23 cellular contexts compared by ENCODE assay signal in the genomic region with DNA sequence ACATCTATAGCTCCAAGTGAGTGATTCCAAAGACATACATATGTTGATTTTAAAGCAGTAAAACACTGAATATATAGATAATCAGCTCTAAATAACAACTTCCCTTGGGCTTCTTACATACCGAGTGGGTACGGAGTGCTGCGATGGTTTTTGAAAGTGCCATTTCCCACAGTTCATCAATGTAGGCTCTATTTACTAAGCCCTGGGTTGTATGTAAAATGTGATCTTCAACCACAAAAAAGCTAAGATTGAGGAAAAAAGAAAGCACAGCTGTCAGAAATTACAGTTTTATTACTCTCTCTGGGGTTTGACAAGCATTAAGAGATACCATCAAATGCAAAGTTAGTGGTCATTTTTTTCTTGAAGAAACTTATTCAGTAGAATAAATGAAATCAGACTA.
"Had no signal": no experiment of that assay in that cellular context is flagged by ENCODE, and none has a peak within 500 bp of the region (broad histone marks: within the 10 kb centered on the region; RNA-seq: fewer than 3 reads in every experiment).

No MANE protein-coding gene starts in this region.

- H3K27me3 Mint-ChIP-seq: dendritic cell treated with granulocyte-macrophage colony-stimulating factor and Interleukin-4, amounts not matched to agents 40 ng/mL and 50 ng/mL, for 4 days; effector memory CD8-positive, alpha-beta T cell had no signal

- H3K4me3 ChIP-seq: colonic mucosa, esophagus squamous epithelium, gastrocnemius medialis, heart right ventricle, left lung, lower lobe of right lung had no signal

- H3K9me3 Mint-ChIP-seq: dendritic cell treated with granulocyte-macrophage colony-stimulating factor and Interleukin-4, amounts not matched to agents 40 ng/mL and 50 ng/mL, for 4 days; effector memory CD8-positive, alpha-beta T cell; endodermal cell had no signal

- ATAC-seq: effector memory CD8-positive, alpha-beta T cell; esophagus mucosa; gastrocnemius medialis; heart right ventricle; left cardiac atrium; left lung; left ventricle myocardium superior; lower lobe of right lung had no signal

- H3K36me3 ChIP-seq: colonic mucosa, gastrocnemius medialis, left lung had no signal

- H3K27ac Mint-ChIP-seq: dendritic cell treated with granulocyte-macrophage colony-stimulating factor and Interleukin-4, amounts not matched to agents 40 ng/mL and 50 ng/mL, for 4 days; effector memory CD8-positive, alpha-beta T cell; endodermal cell had no signal

- H3K4me1 Mint-ChIP-seq: endodermal cell had no signal

- H3K9me3 ChIP-seq: colonic mucosa, esophagus squamous epithelium, gastrocnemius medialis, heart right ventricle, left lung, lower lobe of right lung had no signal

- H3K27me3 ChIP-seq: colonic mucosa, esophagus squamous epithelium, gastrocnemius medialis, heart right ventricle, left lung had no signal

- H3K4me3 Mint-ChIP-seq: dendritic cell treated with granulocyte-macrophage colony-stimulating factor and Interleukin-4, amounts not matched to agents 40 ng/mL and 50 ng/mL, for 4 days; effector memory CD8-positive, alpha-beta T cell; endodermal cell had no signal

- H3K27ac ChIP-seq: colonic mucosa, epithelial cell of prostate, esophagus squamous epithelium, gastrocnemius medialis, heart right ventricle, left lung, lower lobe of right lung had no signal

- H3K4me1 ChIP-seq: colonic mucosa, esophagus squamous epithelium, left lung, lower lobe of right lung had no signal

- DNase-seq: colonic mucosa; cortex of kidney; effector CD8-positive, alpha-beta T cell; effector memory CD8-positive, alpha-beta T cell; endodermal cell; erythroblast; esophagus squamous epithelium; foreskin fibroblast; foreskin melanocyte; gastrocnemius medialis; glutamatergic neuron; head of caudate nucleus; heart right ventricle; hippocampal formation; left cardiac atrium; left lung; left ventricle myocardium superior; lower lobe of right lung; mesenchymal stem cell; midbrain had no signal
